ENCODE assay signal across 8 cellular contexts in the genomic region with DNA sequence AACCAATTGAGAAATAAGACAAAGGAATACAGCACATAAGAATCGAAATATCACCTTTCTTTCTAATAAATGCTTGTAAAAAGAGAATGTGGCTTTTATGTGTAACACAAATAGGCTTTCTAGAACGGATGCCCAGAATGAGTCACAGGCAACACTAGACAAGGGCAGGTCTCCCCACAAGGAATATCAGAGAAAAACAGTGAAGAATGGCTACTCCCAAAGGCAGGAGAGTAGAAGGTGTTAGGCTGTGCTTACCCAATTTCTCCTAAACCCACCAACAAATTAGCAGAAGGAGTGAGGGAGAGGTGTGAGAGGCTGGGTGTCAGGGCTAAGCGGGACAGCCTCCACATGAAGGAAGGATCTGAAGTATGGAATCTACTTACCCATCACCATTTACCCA. TPM values are rescaled to one million over a fixed set of nuclear protein-coding genes. Genes with fewer than 3 reads are reported as not detected.
DNase-seq lines count a peak whose midpoint lies in the region; ATAC-seq and TF ChIP-seq lines count a peak whose summit lies in the region.

No MANE protein-coding gene starts in this region.

- DNase-seq in T-cell (peak in 4 of 34 experiments; percentile 2 to 21 (median 8)), memory B cell (ENCODE audit: low spot score in 2 of 2) (no peak), middle frontal gyrus (ENCODE audit: extremely low spot score, low spot score) (no peak), esophagus squamous epithelium (lab: John Stamatoyannopoulos, UW) (no peak), ureter (ENCODE audit: low spot score) (no peak)

- TF ChIP-seq POLR2A in esophagus squamous epithelium (IDR thresholded peaks at IDR 0.05): no peak

- H3K9me3 Mint-ChIP-seq in T-cell (no peaks in the 10 kb centered on the region), memory B cell (no peaks in the 10 kb centered on the region)

- H3K4me3 ChIP-seq in esophagus squamous epithelium: no peak overlapping the region

- H3K27me3 Mint-ChIP-seq in T-cell: no peaks in the 10 kb centered on the region
- no peaks in the 10 kb centered on the region for H3K27me3 Mint-ChIP-seq in memory B cell

- H3K36me3 ChIP-seq in esophagus squamous epithelium: peaks cover 0 to 5% (median 0%) of the 10 kb centered on the region in 3 donors

- H3K27me3 ChIP-seq in esophagus squamous epithelium: no peaks in the 10 kb centered on the region

- intact Hi-C loops in esophagus squamous epithelium (cut with DNase I): loop anchor here (10.0 kb wide), 1 partner anchor 455 kb away; no protein-coding TSS in a partner anchor

- WGBS in esophagus squamous epithelium, 2 donors: 56 to 63% methylated on average over 3 of the region's 3 CpGs

- H3K4me1 Mint-ChIP-seq in T-cell (peaks cover 40 to 60% (median 58%) of the 10 kb centered on the region in 3 donors), memory B cell (peaks cover 15% of the 10 kb centered on the region)

- H3K4me3 Mint-ChIP-seq in T-cell: peak overlapping the region; percentile 1 to 63 (median 32)
- H3K4me3 Mint-ChIP-seq in memory B cell: no peak overlapping the region

- H3K27ac Mint-ChIP-seq in T-cell (peak overlapping the region; percentile 82 to 86), memory B cell (peak overlapping the region; percentile 72)

- CTCF ChIA-PET in T-cell (lab: Charles Lee): interaction anchor here (0.9 to 4.5 kb wide), 5 partner anchors 52 to 450 kb away, joined by 3 to 41 read pairs (median 3); a partner anchor contains a TSS

- H3K36me3 Mint-ChIP-seq in T-cell (no peaks in the 10 kb centered on the region), memory B cell (no peaks in the 10 kb centered on the region)

- no peaks in the 10 kb centered on the region for H3K9me3 ChIP-seq in esophagus squamous epithelium

- H3K4me1 ChIP-seq in esophagus squamous epithelium: peaks cover 0 to 8% (median 0%) of the 10 kb centered on the region in 3 donors

- no peak for TF ChIP-seq CTCF in esophagus squamous epithelium (IDR thresholded peaks at IDR 0.05)

- ATAC-seq in GM18870 (IDR thresholded peaks at IDR 0.05; ENCODE audit: unreplicated experiment) (peak; percentile 63), HG02759 (IDR thresholded peaks at IDR 0.05; ENCODE audit: unreplicated experiment) (peak; percentile 58), T-cell (replicated peaks in 1 of 4) (peak; percentile 56 to 72 (median 60)), memory B cell (ENCODE audit: low read depth) (no peak), GM19023 (IDR thresholded peaks at IDR 0.05; ENCODE audit: unreplicated experiment) (no peak)

- POLR2A ChIA-PET in T-cell (lab: Charles Lee): no interaction called here

- peak overlapping the region in 2 of 4 donors; percentile 6 to 15 for H3K27ac ChIP-seq in esophagus squamous epithelium

RNA-seq across cellular contexts. Expression of a gene that starts 55.2 kb away (rescaled TPM):
- 1 to 10 TPM; 4.9 to 9.6 (median 6.5) TPM for total RNA-seq in T-cell
- total RNA-seq in esophagus squamous epithelium: 1 to 10 TPM; 3.9 to 6.8 (median 5.4) TPM
- total RNA-seq in ureter: 11.7 TPM

RNA-seq across cellular contexts. Expression of a gene that starts 56.5 kb away (rescaled TPM):
- total RNA-seq in T-cell (10 to 100 TPM; 17.2 to 25.5 (median 18.9) TPM), esophagus squamous epithelium (10 to 100 TPM; 12.9 to 21.4 (median 15.3) TPM), ureter (32.3 TPM)

Comparison
In these comparisons a context has a peak if more than half of its experiments do, and no peak if none do; other contexts are left out.
1. ATAC-seq: peak in GM18870 (single experiment), HG02759 (single experiment) and T-cell (4 of 4); none in memory B cell (single experiment) and GM19023 (single experiment).